Comparison of ENCODE assay signal across 3 cellular contexts in genomic region chr17:8160224-8160577, GRCh38.
TF ChIP-seq lines count a peak whose summit lies in the region.

No MANE protein-coding gene starts in this region.

TF ChIP-seq in HCT116, 20 proteins besides CTCF, POLR2A, EP300 and RAD21:
- TF ChIP-seq ZNF274 (IDR thresholded peaks at IDR 0.05; ENCODE audit: low read depth, low read length) (no peak), EZH2 (IDR thresholded peaks at IDR 0.05) (no peak), SRF (IDR thresholded peaks at IDR 0.05; ENCODE audit: low read depth) (no peak), SIN3A (IDR thresholded peaks at IDR 0.05; ENCODE audit: low read depth) (no peak)

TF ChIP-seq in K562, 482 proteins besides CTCF, POLR2A, EP300 and RAD21:
- TF ChIP-seq ZNF384 (IDR thresholded peaks at IDR 0.05; ENCODE audit: low read depth, low read length) (peak; percentile 88), CLOCK (CRISPR knock-in tag; IDR thresholded peaks at IDR 0.05; ENCODE audit: borderline replicate concordance) (no peak)

TF ChIP-seq in neural cell, 6 proteins besides CTCF, POLR2A, EP300 and RAD21:
- no peak for TF ChIP-seq EZH2 (IDR thresholded peaks at IDR 0.05; ENCODE audit: borderline replicate concordance, insufficient read depth, low read length, poor library complexity, severe bottlenecking)
- no peak for TF ChIP-seq TAF1 (IDR thresholded peaks at IDR 0.05; ENCODE audit: low read depth)
- no peak for TF ChIP-seq POLR2AphosphoS5 (IDR thresholded peaks at IDR 0.05)
- TF ChIP-seq REST (IDR thresholded peaks at IDR 0.05; ENCODE audit: borderline replicate concordance): no peak
- TF ChIP-seq MXI1 (conservative IDR thresholded peaks at IDR 0.05; ENCODE audit: poor library complexity, severe bottlenecking): no peak
- TF ChIP-seq SMC3 (conservative IDR thresholded peaks at IDR 0.05; ENCODE audit: poor library complexity): no peak
